ENCODE assay signal across 7 cellular contexts in genomic region chr17:68375566-68375965, GRCh38.
"Had no signal": no experiment of that assay in that cellular context is flagged by ENCODE, and none has a peak within 500 bp of the region (broad histone marks: within the 10 kb centered on the region; RNA-seq: fewer than 3 reads in every experiment).

No MANE protein-coding gene starts in this region.

- H3K4me3 ChIP-seq: K562 had no signal

- H3K27ac Mint-ChIP-seq: IgD-negative memory B cell had no signal

- FAIRE-seq: HTR-8/SVneo, K562 had no signal

- H3K4me3 Mint-ChIP-seq: IgD-negative memory B cell had no signal

- H3K27ac ChIP-seq: HL-60 had no signal

- ATAC-seq: K562 had no signal

- DNase-seq: IMR-90, KBM-7, KG1 had no signal
